ENCODE assay signal across 25 cellular contexts in genomic region chr5:106262395-106262794, GRCh38.
"Had no signal": no experiment of that assay in that cellular context is flagged by ENCODE, and none has a peak within 500 bp of the region (broad histone marks: within the 10 kb centered on the region; RNA-seq: fewer than 3 reads in every experiment).

No MANE protein-coding gene starts in this region.

- H3K9me3 Mint-ChIP-seq: activated naive CD4-positive, alpha-beta T cell treated with anti-CD3 and anti-CD28 coated beads, Interleukin-2, amount 50 U/mL, for 24 hours; central memory CD8-positive, alpha-beta T cell had no signal

- H3K9me3 ChIP-seq: body of pancreas, MG63 had no signal

- H3K27ac ChIP-seq: body of pancreas, PC-9, SK-N-MC, VCaP had no signal

- H3K4me3 Mint-ChIP-seq: activated CD8-positive, alpha-beta T cell treated with anti-CD3 and anti-CD28 coated beads, Interleukin-2, amount 10 ng/mL, durations not matched to agents 7 days and 5 days; activated naive CD4-positive, alpha-beta T cell treated with anti-CD3 and anti-CD28 coated beads, Interleukin-2, amount 50 U/mL, for 24 hours; central memory CD8-positive, alpha-beta T cell; T-cell had no signal

- ATAC-seq: activated CD8-positive, alpha-beta T cell treated with anti-CD3 and anti-CD28 coated beads, Interleukin-2, amount 10 ng/mL, durations not matched to agents 7 days and 5 days; body of pancreas; T-cell had no signal

- H3K4me2 ChIP-seq: PC-9 had no signal

- H3K36me3 Mint-ChIP-seq: activated naive CD4-positive, alpha-beta T cell treated with anti-CD3 and anti-CD28 coated beads, Interleukin-2, amount 50 U/mL, for 24 hours; T-cell had no signal

- DNase-seq: activated CD4-positive, alpha-beta T cell treated with anti-CD3 and anti-CD28 coated beads for 4 hours; activated CD8-positive, alpha-beta memory T cell treated with anti-CD3 and anti-CD28 coated beads, Interleukin-2, amount 50 U/mL, for 48 hours; activated CD8-positive, alpha-beta T cell treated with anti-CD3 and anti-CD28 coated beads, Interleukin-2, amount 10 ng/mL, durations not matched to agents 7 days and 5 days; activated naive CD4-positive, alpha-beta T cell; activated T-cell treated with anti-CD3 and anti-CD28 coated beads, Interleukin-2, amount 50 U/mL, for 1 hour; aorta; body of pancreas; KG1; MG63; MV-4-11; NCI-H1092 treated with DMSO at 0.1 percent for 48 hours; NCI-H1417 treated with DMSO at 0.1 percent for 48 hours; NCI-H1694; NCI-H2081; NCI-H446; NCI-H524; PC-9; T-cell; T-helper 2 cell; T1000 had no signal

- H3K27me3 ChIP-seq: body of pancreas, MG63 had no signal

- H3K4me1 Mint-ChIP-seq: activated naive CD4-positive, alpha-beta T cell treated with anti-CD3 and anti-CD28 coated beads, Interleukin-2, amount 50 U/mL, for 24 hours; central memory CD8-positive, alpha-beta T cell; T-cell had no signal

- H3K4me3 ChIP-seq: body of pancreas, MG63, PC-9, SK-N-MC had no signal

- H2AFZ ChIP-seq: PC-9 had no signal

- FAIRE-seq: TTC549 had no signal

- H3K27ac Mint-ChIP-seq: activated CD8-positive, alpha-beta T cell treated with anti-CD3 and anti-CD28 coated beads, Interleukin-2, amount 10 ng/mL, durations not matched to agents 7 days and 5 days; activated naive CD4-positive, alpha-beta T cell treated with anti-CD3 and anti-CD28 coated beads, Interleukin-2, amount 50 U/mL, for 24 hours; T-cell had no signal

- H3K4me1 ChIP-seq: body of pancreas had no signal

- H3K36me3 ChIP-seq: MG63 had no signal

- H3K27me3 Mint-ChIP-seq: activated naive CD4-positive, alpha-beta T cell treated with anti-CD3 and anti-CD28 coated beads, Interleukin-2, amount 50 U/mL, for 24 hours; central memory CD8-positive, alpha-beta T cell; T-cell had no signal
